1 cellular context compared by ENCODE assay signal in the genomic region with DNA sequence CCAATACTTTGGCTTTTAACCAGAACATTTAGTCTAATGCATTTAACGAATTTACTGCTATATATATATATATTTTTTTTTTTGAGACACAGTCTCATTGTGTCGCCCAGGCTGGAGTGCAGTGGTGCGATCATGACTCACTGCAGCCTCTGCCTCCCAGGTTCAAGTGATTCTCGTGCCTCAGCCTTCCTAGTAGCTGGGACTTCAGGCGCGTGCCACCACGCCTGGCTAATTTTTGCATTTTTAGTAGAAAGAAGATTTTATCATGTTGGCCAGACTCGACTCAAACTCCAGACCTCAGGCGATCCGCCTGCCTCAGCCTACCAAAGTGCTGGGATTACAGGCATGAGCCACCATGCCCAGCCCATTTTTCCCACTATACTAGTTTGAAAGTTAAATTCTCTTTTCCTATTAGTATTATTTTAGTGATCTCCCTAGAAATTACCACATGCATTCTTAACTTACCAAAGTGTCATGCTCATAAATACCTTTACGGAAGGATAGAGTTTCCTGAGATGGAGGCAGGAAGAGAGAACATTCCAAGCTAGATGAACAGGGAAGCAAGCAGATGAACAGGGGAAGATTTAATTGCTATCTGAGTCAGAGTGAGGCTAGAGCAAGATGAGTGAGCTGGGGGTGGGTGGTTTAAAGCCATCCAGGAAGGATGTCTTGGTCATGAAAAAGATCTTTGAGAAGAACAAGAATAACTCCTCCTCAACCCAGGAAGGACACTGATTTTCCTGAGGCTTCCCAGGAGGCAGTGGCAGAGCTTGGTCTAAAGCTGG.
TF ChIP-seq lines count a peak whose summit lies in the region.

No MANE protein-coding gene starts in this region.

TF ChIP-seq in endothelial cell of umbilical vein, 7 proteins besides CTCF, POLR2A, EP300 and RAD21:
- no peak for TF ChIP-seq JUN (IDR thresholded peaks at IDR 0.05; ENCODE audit: borderline replicate concordance, insufficient read depth, insufficient read length, low read depth)
- TF ChIP-seq FOS (IDR thresholded peaks at IDR 0.05; ENCODE audit: borderline replicate concordance, insufficient read depth, low read length) = peak; percentile 7
- no peak for TF ChIP-seq EZH2 (IDR thresholded peaks at IDR 0.05; ENCODE audit: borderline replicate concordance, low read depth, low read length, severe bottlenecking)
- TF ChIP-seq POLR2AphosphoS5 (IDR thresholded peaks at IDR 0.05; ENCODE audit: insufficient read depth, low read depth, low read length) = no peak
- TF ChIP-seq, protein P1, sequence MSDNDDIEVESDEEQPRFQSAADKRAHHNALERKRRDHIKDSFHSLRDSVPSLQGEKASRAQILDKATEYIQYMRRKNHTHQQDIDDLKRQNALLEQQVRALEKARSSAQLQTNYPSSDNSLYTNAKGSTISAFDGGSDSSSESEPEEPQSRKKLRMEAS (IDR thresholded peaks at IDR 0.05; ENCODE audit: insufficient read depth, insufficient read length) = no peak
- no peak for TF ChIP-seq GATA2 (IDR thresholded peaks at IDR 0.05; ENCODE audit: insufficient read depth, insufficient read length, low read depth, low read length)
- TF ChIP-seq MYC (IDR thresholded peaks at IDR 0.05; ENCODE audit: low read depth, low read length) = no peak
